Comparison of ENCODE assay signal across 13 cellular contexts in the genomic region with DNA sequence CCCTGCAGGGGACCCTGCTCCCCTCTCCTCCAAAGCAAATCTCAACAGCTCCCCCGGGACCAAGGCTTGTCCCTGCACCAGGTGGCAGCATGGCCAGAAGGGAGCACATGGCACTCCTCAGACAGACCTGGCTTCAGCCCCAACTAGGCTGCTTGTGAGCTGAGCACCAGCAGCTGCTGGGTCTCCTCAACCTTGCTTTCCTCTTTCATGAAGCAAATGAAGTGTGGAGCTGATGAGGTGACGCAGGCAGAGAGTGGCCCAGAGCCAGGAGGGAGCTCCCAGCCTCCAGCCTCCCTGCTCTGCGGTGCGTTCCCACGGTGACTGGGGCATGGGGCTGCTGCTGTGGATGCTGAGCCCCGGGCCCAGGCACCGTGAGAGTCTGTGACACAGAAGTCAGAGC. TPM values are rescaled to one million over a fixed set of nuclear protein-coding genes. Genes with fewer than 3 reads are reported as not detected.
A peak's percentile ranks its signal among the peaks of the same experiment; 100 is the strongest.
DNase-seq lines count a peak whose midpoint lies in the region; TF ChIP-seq lines count a peak whose summit lies in the region.
"Had no signal": no experiment of that assay in that cellular context is flagged by ENCODE, and none has a peak within 500 bp of the region (broad histone marks: within the 10 kb centered on the region; RNA-seq: fewer than 3 reads in every experiment).

No MANE protein-coding gene starts in this region.

- H3K4me2 ChIP-seq in Karpas-422 (ENCODE audit: low read depth, low read length, poor library complexity, severe bottlenecking), result peak overlapping the region; percentile 32

- H2AFZ ChIP-seq in Karpas-422 (ENCODE audit: low read length), result no peak overlapping the region

- 0 out of 2 replicates have a peak overlapping the region, but pooled peaks have one; percentile 7 for H3K9ac ChIP-seq in Karpas-422 (ENCODE audit: low read length)

- no peak for TF ChIP-seq CTCF in BE2C (IDR thresholded peaks at IDR 0.05; ENCODE audit: low read depth, low read length)

- no peaks in the 10 kb centered on the region for H3K9me2 ChIP-seq in Karpas-422 (replicated peaks; ENCODE audit: insufficient read depth, low read length)

- in situ Hi-C loops in ACHN (cut with HindIII; ENCODE audit: low pct_ligation_motif_present, low pct_unique_long_range_greater_than_20kb, low sequenced_read_pairs), result no loop called here

- H3K4me3 ChIP-seq in BE2C (ENCODE audit: low read depth, low read length) (no peak overlapping the region), Karpas-422 (ENCODE audit: low read length) (no peak overlapping the region)
- H3K4me3 ChIP-seq: uterus had no signal

- no peaks in the 10 kb centered on the region for H3K9me3 ChIP-seq in BE2C
- no peaks in the 10 kb centered on the region; the same call in 1 of the 2 replicates for H3K9me3 ChIP-seq in Karpas-422 (ENCODE audit: low read length)
- H3K9me3 ChIP-seq: uterus had no signal

- DNase-seq in BE2C, result peak; percentile 49
- peak; percentile 73 for DNase-seq in Karpas-422
- DNase-seq in RPMI7951 (ENCODE audit: low read depth), result peak; percentile 67
- DNase-seq in kidney tubule cell (ENCODE audit: low spot score), result peak; percentile 34
- no peak for DNase-seq in ACHN
- no peak for DNase-seq in occipital lobe (lab: John Stamatoyannopoulos, UW)
- DNase-seq in HPDE6-E6E7 (ENCODE audit: extremely low spot score), result no peak
- DNase-seq in KG1 (lab: John Stamatoyannopoulos, UW), result no peak
- DNase-seq: activated CD8-positive, alpha-beta memory T cell treated with anti-CD3 and anti-CD28 coated beads, Interleukin-2, amount 10 ng/mL, durations not matched to agents 7 days and 5 days; activated naive CD4-positive, alpha-beta T cell treated with Interleukin-2 at 50 U/mL for 16 hours; stimulated activated CD4-positive, alpha-beta T cell treated with anti-CD3 and anti-CD28 coated beads, Interleukin-4, amount 100 ng/mL, for 1 hour; uterus had no signal

- H3K27ac ChIP-seq in Karpas-422 (ENCODE audit: low read length), result no peak overlapping the region; the same call in 1 of the 2 replicates
- H3K27ac ChIP-seq: uterus, VCaP had no signal

- H3K27me3 ChIP-seq in BE2C (no peaks in the 10 kb centered on the region), Karpas-422 (ENCODE audit: low read length) (no peaks in the 10 kb centered on the region)
- H3K27me3 ChIP-seq: uterus had no signal

- H3K4me1 ChIP-seq in BE2C (peaks cover 12% of the 10 kb centered on the region), Karpas-422 (ENCODE audit: low read length) (peaks cover 17% of the 10 kb centered on the region)
- H3K4me1 ChIP-seq: uterus had no signal

- H3K36me3 ChIP-seq in BE2C (no peaks in the 10 kb centered on the region), Karpas-422 (ENCODE audit: insufficient read depth, low read length) (no peaks in the 10 kb centered on the region)
- H3K36me3 ChIP-seq: uterus had no signal

- no peaks in the 10 kb centered on the region for H3K79me2 ChIP-seq in Karpas-422 (ENCODE audit: low read length)

- H4K20me1 ChIP-seq in Karpas-422 (ENCODE audit: insufficient read depth, low read depth, low read length), result no peaks in the 10 kb centered on the region

RNA-seq across cellular contexts. Expression of gene MEGF6, which starts 34.0 kb away (rescaled TPM):
- 0.93 TPM for polyA plus RNA-seq in BE2C (2012; ENCODE audit: insufficient read depth, insufficient read length, low read depth)
- not detected in 2 replicates for total RNA-seq in Karpas-422 (2014; rRNA removed; shearing (Covaris generic); ENCODE audit: low replicate concordance)
- total RNA-seq in RPMI7951 (2014; rRNA removed; shearing (Covaris generic)), result 4.7 and 6.3 TPM in 2 replicates
- total RNA-seq in occipital lobe, result 6.4 TPM

RNA-seq across cellular contexts. Expression of gene TPRG1L, which starts 47.5 kb away (rescaled TPM):
- polyA plus RNA-seq in BE2C (2012; ENCODE audit: insufficient read depth, insufficient read length, low read depth), result 35.9 TPM
- 10.2 and 14.4 TPM in 2 replicates for total RNA-seq in Karpas-422 (2014; rRNA removed; shearing (Covaris generic); ENCODE audit: low replicate concordance)
- total RNA-seq in RPMI7951 (2014; rRNA removed; shearing (Covaris generic)), result 9.6 and 10.7 TPM in 2 replicates
- total RNA-seq in occipital lobe, result 19.0 TPM

Comparison
In these comparisons a context has a peak if more than half of its experiments do, and no peak if none do; other contexts are left out.
1. DNase-seq: peak in BE2C (single experiment), Karpas-422 (single experiment), RPMI7951 (single experiment) and kidney tubule cell (single experiment); none in ACHN (single experiment), occipital lobe (single experiment), HPDE6-E6E7 (single experiment) and KG1 (single experiment).